ENCODE assay signal across 9 cellular contexts in genomic region chr12:22121224-22121623, GRCh38.
DNase-seq lines count a peak whose midpoint lies in the region; ATAC-seq and TF ChIP-seq lines count a peak whose summit lies in the region.
"Had no signal": no experiment of that assay in that cellular context is flagged by ENCODE, and none has a peak within 500 bp of the region (broad histone marks: within the 10 kb centered on the region; RNA-seq: fewer than 3 reads in every experiment).

No MANE protein-coding gene starts in this region.

- H3K4me3 Mint-ChIP-seq in neural progenitor cell: no peak overlapping the region
- no peak overlapping the region for H3K4me3 Mint-ChIP-seq in stimulated activated memory B cell treated with anti-CD40 and anti-IgM and Interleukin-4, amounts not matched to agents 10 μg/mL and 1 μg/mL and 100 μg/mL, for 72 hours
- H3K4me3 Mint-ChIP-seq: naive thymus-derived CD4-positive, alpha-beta T cell had no signal

- no peak overlapping the region for H3K27ac ChIP-seq in neural progenitor cell
- no peak overlapping the region for H3K27ac ChIP-seq in adrenal gland

- intact Hi-C loops in adrenal gland (cut with DNase I): no loop called here

- no peak for TF ChIP-seq POLR2A in adrenal gland (IDR thresholded peaks at IDR 0.05)

- no peaks in the 10 kb centered on the region for H4K20me1 ChIP-seq in neural progenitor cell (ENCODE audit: low read depth)

- H3K4me3 ChIP-seq in neural progenitor cell: no peak overlapping the region
- H3K4me3 ChIP-seq in adrenal gland: no peak overlapping the region

- no peak overlapping the region for H2AFZ ChIP-seq in neural progenitor cell (replicated peaks)

- H3K36me3 Mint-ChIP-seq in neural progenitor cell: no peaks in the 10 kb centered on the region
- no peaks in the 10 kb centered on the region for H3K36me3 Mint-ChIP-seq in stimulated activated memory B cell treated with anti-CD40 and anti-IgM and Interleukin-4, amounts not matched to agents 10 μg/mL and 1 μg/mL and 100 μg/mL, for 72 hours
- H3K36me3 Mint-ChIP-seq: naive thymus-derived CD4-positive, alpha-beta T cell had no signal

- TF ChIP-seq CTCF in GM12874 (IDR thresholded peaks at IDR 0.05; ENCODE audit: insufficient read depth, low read depth, low read length) (peak; percentile 63), neural progenitor cell (IDR thresholded peaks at IDR 0.05) (peak; percentile 57), adrenal gland (IDR thresholded peaks at IDR 0.05) (no peak)

- no peak overlapping the region for H3K4me2 ChIP-seq in neural progenitor cell

- ATAC-seq in HG02981 (IDR thresholded peaks at IDR 0.05; ENCODE audit: unreplicated experiment): peak; percentile 52
- ATAC-seq in stimulated activated memory B cell treated with anti-CD40 and anti-IgM and Interleukin-4, amounts not matched to agents 10 μg/mL and 1 μg/mL and 100 μg/mL, for 72 hours: no peak
- ATAC-seq: naive thymus-derived CD4-positive, alpha-beta T cell had no signal

- H3K27me3 ChIP-seq in neural progenitor cell: no peaks in the 10 kb centered on the region
- H3K27me3 ChIP-seq in adrenal gland: no peaks in the 10 kb centered on the region

- DNase-seq in activated gamma-delta T cell treated with anti-CD3 and anti-CD28 coated beads, Interleukin-2, amount 50 U/mL, for 16 hours (ENCODE audit: low read depth): peak; percentile 11
- peak; percentile 46 for DNase-seq in neural progenitor cell (ENCODE audit: low spot score)
- no peak for DNase-seq in adrenal gland
- no peak for DNase-seq in DMS153 (lab: John Stamatoyannopoulos, UW)
- DNase-seq in NCI-H1694 (lab: John Stamatoyannopoulos, UW): no peak

- no peaks in the 10 kb centered on the region for H3K4me1 ChIP-seq in neural progenitor cell
- H3K4me1 ChIP-seq in adrenal gland (replicated peaks in 1 of 2): peaks cover 6 to 14% of the 10 kb centered on the region in 2 donors

- no peaks in the 10 kb centered on the region for H3K4me1 Mint-ChIP-seq in neural progenitor cell
- H3K4me1 Mint-ChIP-seq in stimulated activated memory B cell treated with anti-CD40 and anti-IgM and Interleukin-4, amounts not matched to agents 10 μg/mL and 1 μg/mL and 100 μg/mL, for 72 hours: no peaks in the 10 kb centered on the region

- no peak overlapping the region for H3K27ac Mint-ChIP-seq in neural progenitor cell
- no peak overlapping the region for H3K27ac Mint-ChIP-seq in stimulated activated memory B cell treated with anti-CD40 and anti-IgM and Interleukin-4, amounts not matched to agents 10 μg/mL and 1 μg/mL and 100 μg/mL, for 72 hours
- H3K27ac Mint-ChIP-seq: naive thymus-derived CD4-positive, alpha-beta T cell had no signal

- H3K9me3 ChIP-seq in neural progenitor cell (ENCODE audit: low read depth) (no peaks in the 10 kb centered on the region), adrenal gland (replicated peaks in 1 of 3) (no peaks in the 10 kb centered on the region)

- no peaks in the 10 kb centered on the region for H3F3A ChIP-seq in neural progenitor cell (ENCODE audit: low read depth)

- H3K27me3 Mint-ChIP-seq in neural progenitor cell (ENCODE audit: insufficient read depth, low read depth): no peaks in the 10 kb centered on the region
- H3K27me3 Mint-ChIP-seq in stimulated activated memory B cell treated with anti-CD40 and anti-IgM and Interleukin-4, amounts not matched to agents 10 μg/mL and 1 μg/mL and 100 μg/mL, for 72 hours: peaks cover 9% of the 10 kb centered on the region

- H3K79me2 ChIP-seq in neural progenitor cell (ENCODE audit: low read depth): no peaks in the 10 kb centered on the region

- H3K36me3 ChIP-seq in neural progenitor cell (no peaks in the 10 kb centered on the region), adrenal gland (replicated peaks in 1 of 2) (no peaks in the 10 kb centered on the region)

- H3K9ac ChIP-seq in neural progenitor cell: no peak overlapping the region

- H3K9me3 Mint-ChIP-seq in neural progenitor cell: peaks cover 13% of the 10 kb centered on the region
- peaks cover 7% of the 10 kb centered on the region for H3K9me3 Mint-ChIP-seq in stimulated activated memory B cell treated with anti-CD40 and anti-IgM and Interleukin-4, amounts not matched to agents 10 μg/mL and 1 μg/mL and 100 μg/mL, for 72 hours

- WGBS in adrenal gland, 4 donors: 33 to 73% (median 61%) methylated on average over 2 to 4 of the region's 4 CpGs

Comparison
In these comparisons a context has a peak if more than half of its experiments do, and no peak if none do; other contexts are left out.
1. CTCF ChIP-seq: peak in GM12874 (single experiment) and neural progenitor cell (single experiment); none in adrenal gland (0 of 6).
2. DNase-seq: peak in activated gamma-delta T cell treated with anti-CD3 and anti-CD28 coated beads, Interleukin-2, amount 50 U/mL, for 16 hours (single experiment) and neural progenitor cell (single experiment); none in adrenal gland (0 of 7), DMS153 (single experiment) and NCI-H1694 (single experiment).